In genomic region chr16:14015948-14016347, GRCh38 we compare ENCODE assay signal across 11 cellular contexts. TPM values are rescaled to one million over a fixed set of nuclear protein-coding genes. Genes with fewer than 3 reads are reported as not detected.
DNase-seq lines count a peak whose midpoint lies in the region; ATAC-seq and TF ChIP-seq lines count a peak whose summit lies in the region.
"Had no signal": no experiment of that assay in that cellular context is flagged by ENCODE, and none has a peak within 500 bp of the region (broad histone marks: within the 10 kb centered on the region; RNA-seq: fewer than 3 reads in every experiment).

No MANE protein-coding gene starts in this region.

- no peak for TF ChIP-seq POLR2A in thyroid gland (IDR thresholded peaks at IDR 0.05)

- H3K9me3 ChIP-seq in thyroid gland (no peaks in the 10 kb centered on the region), BE2C (no peaks in the 10 kb centered on the region)

- H3K4me3 ChIP-seq in cardiac fibroblast (replicated peaks in 1 of 2; ENCODE audit: low read depth in 2 of 2, low read length in 2 of 2): no peak overlapping the region
- no peak overlapping the region for H3K4me3 ChIP-seq in kidney epithelial cell (ENCODE audit: low read depth, low read length)
- no peak overlapping the region for H3K4me3 ChIP-seq in thyroid gland (replicated peaks in 1 of 3)
- no peak overlapping the region for H3K4me3 ChIP-seq in BE2C (ENCODE audit: low read depth, low read length)

- H3K4me1 Mint-ChIP-seq in HFFc6 (ENCODE audit: low read depth): peaks cover 41% of the 10 kb centered on the region
- H3K4me1 Mint-ChIP-seq: activated B cell treated with CpG ODN at 0.5 μM for 24 hours had no signal

- no peaks in the 10 kb centered on the region for H3K36me3 Mint-ChIP-seq in HFFc6 (ENCODE audit: low read depth)

- H3K27ac ChIP-seq in thyroid gland: peak overlapping the region in 2 of 3 donors; percentile 70 to 92

- intact Hi-C loops in thyroid gland (cut with DNase I): no loop called here

- peaks cover 47 to 59% of the 10 kb centered on the region in 2 donors for H3K4me1 ChIP-seq in thyroid gland
- peaks cover 13% of the 10 kb centered on the region for H3K4me1 ChIP-seq in BE2C

- WGBS in thyroid gland, 2 donors: 62 to 77% methylated on average over 2 of the region's 2 CpGs

- H3K36me3 ChIP-seq in kidney epithelial cell (ENCODE audit: control insufficient read depth, insufficient read depth, low read length) (no peaks in the 10 kb centered on the region), thyroid gland (no peaks in the 10 kb centered on the region), BE2C (no peaks in the 10 kb centered on the region)

- H3K4me3 Mint-ChIP-seq in HFFc6: peak overlapping the region; percentile 63
- H3K4me3 Mint-ChIP-seq: activated B cell treated with CpG ODN at 0.5 μM for 24 hours had no signal

- no peaks in the 10 kb centered on the region for H3K9me3 Mint-ChIP-seq in HFFc6
- H3K9me3 Mint-ChIP-seq: activated B cell treated with CpG ODN at 0.5 μM for 24 hours had no signal

- no peak for ATAC-seq in HG03135 (IDR thresholded peaks at IDR 0.05; ENCODE audit: unreplicated experiment)
- ATAC-seq: stimulated activated naive CD8-positive, alpha-beta T cell treated with anti-CD3 and anti-CD28 coated beads, Interleukin-15, Interleukin-2, amounts not matched to agents 100 U/mL and 50 U/mL, for 24 hours had no signal

- peak; percentile 82 for DNase-seq in HFFc6
- DNase-seq in cardiac fibroblast (ENCODE audit: low read depth in 2 of 2): peak; percentile 77 to 90
- DNase-seq in kidney epithelial cell (ENCODE audit: low read depth): peak; percentile 64
- no peak for DNase-seq in thyroid gland
- no peak for DNase-seq in NCI-H345 treated with DMSO at 0.1 percent for 48 hours (lab: John Stamatoyannopoulos, UW; ENCODE audit: unreplicated experiment)
- DNase-seq in NAMALWA (ENCODE audit: low spot score): no peak
- DNase-seq in BE2C: no peak
- DNase-seq: activated B cell treated with CpG ODN at 0.5 μM for 24 hours; NCI-H345; stimulated activated naive CD8-positive, alpha-beta T cell treated with anti-CD3 and anti-CD28 coated beads, Interleukin-15, Interleukin-2, amounts not matched to agents 100 U/mL and 50 U/mL, for 24 hours had no signal

- H3K27me3 ChIP-seq in kidney epithelial cell (ENCODE audit: control insufficient read depth, insufficient read depth, low read length) (no peaks in the 10 kb centered on the region), thyroid gland (no peaks in the 10 kb centered on the region), BE2C (no peaks in the 10 kb centered on the region)

- 0 out of 2 replicates have a peak, but pooled peaks have one; percentile 8 for TF ChIP-seq CTCF in HFFc6 (IDR thresholded peaks at IDR 0.05)
- no peak for TF ChIP-seq CTCF in cardiac fibroblast (IDR thresholded peaks at IDR 0.05; ENCODE audit: low read depth, low read length)
- no peak for TF ChIP-seq CTCF in kidney epithelial cell (IDR thresholded peaks at IDR 0.05; ENCODE audit: insufficient read depth, low read length, poor library complexity, severe bottlenecking)
- no peak for TF ChIP-seq CTCF in thyroid gland (IDR thresholded peaks at IDR 0.05)
- TF ChIP-seq CTCF in BE2C (IDR thresholded peaks at IDR 0.05; ENCODE audit: low read depth, low read length): no peak

- peak overlapping the region; percentile 16; the same call in 1 of the 2 replicates for H3K27ac Mint-ChIP-seq in HFFc6
- H3K27ac Mint-ChIP-seq: activated B cell treated with CpG ODN at 0.5 μM for 24 hours had no signal

- peaks cover 5% of the 10 kb centered on the region for H3K27me3 Mint-ChIP-seq in HFFc6 (ENCODE audit: insufficient read depth)

RNA-seq across cellular contexts. Expression of gene MRTFB, which starts 55.2 kb away (rescaled TPM):
- 10 to 100 TPM; 10.3 to 16.9 (median 14.0) TPM for total RNA-seq in HFFc6 (2021; fragmentation: NEBNext Ultra II Directional; extraction: Animal tissue kit (Norgen Biotek cat#: 25700))
- total RNA-seq in kidney epithelial cell (15.8 and 20.1 TPM in 2 replicates), thyroid gland (100 to 1,000 TPM in 1 of 4 donors, 10 to 100 TPM in 3; 51.2 to 131 (median 74.0) TPM)
- polyA plus RNA-seq in BE2C (2012; ENCODE audit: insufficient read depth, insufficient read length, low read depth): 8.7 TPM

Comparison
In these comparisons a context has a peak if more than half of its experiments do, and no peak if none do; other contexts are left out.
1. DNase-seq: peak in HFFc6 (single experiment), cardiac fibroblast (2 of 2) and kidney epithelial cell (single experiment); none in thyroid gland (0 of 2), NCI-H345 treated with DMSO at 0.1 percent for 48 hours (single experiment), NAMALWA (single experiment) and BE2C (single experiment).